ENCODE assay signal across 1 cellular context in genomic region chr5:90612930-90613329, GRCh38.
TF ChIP-seq lines count a peak whose summit lies in the region.

No MANE protein-coding gene starts in this region.

TF ChIP-seq in GM23338, 12 proteins besides CTCF, POLR2A, EP300 and RAD21 (continued from another document):
- TF ChIP-seq, protein P1, sequence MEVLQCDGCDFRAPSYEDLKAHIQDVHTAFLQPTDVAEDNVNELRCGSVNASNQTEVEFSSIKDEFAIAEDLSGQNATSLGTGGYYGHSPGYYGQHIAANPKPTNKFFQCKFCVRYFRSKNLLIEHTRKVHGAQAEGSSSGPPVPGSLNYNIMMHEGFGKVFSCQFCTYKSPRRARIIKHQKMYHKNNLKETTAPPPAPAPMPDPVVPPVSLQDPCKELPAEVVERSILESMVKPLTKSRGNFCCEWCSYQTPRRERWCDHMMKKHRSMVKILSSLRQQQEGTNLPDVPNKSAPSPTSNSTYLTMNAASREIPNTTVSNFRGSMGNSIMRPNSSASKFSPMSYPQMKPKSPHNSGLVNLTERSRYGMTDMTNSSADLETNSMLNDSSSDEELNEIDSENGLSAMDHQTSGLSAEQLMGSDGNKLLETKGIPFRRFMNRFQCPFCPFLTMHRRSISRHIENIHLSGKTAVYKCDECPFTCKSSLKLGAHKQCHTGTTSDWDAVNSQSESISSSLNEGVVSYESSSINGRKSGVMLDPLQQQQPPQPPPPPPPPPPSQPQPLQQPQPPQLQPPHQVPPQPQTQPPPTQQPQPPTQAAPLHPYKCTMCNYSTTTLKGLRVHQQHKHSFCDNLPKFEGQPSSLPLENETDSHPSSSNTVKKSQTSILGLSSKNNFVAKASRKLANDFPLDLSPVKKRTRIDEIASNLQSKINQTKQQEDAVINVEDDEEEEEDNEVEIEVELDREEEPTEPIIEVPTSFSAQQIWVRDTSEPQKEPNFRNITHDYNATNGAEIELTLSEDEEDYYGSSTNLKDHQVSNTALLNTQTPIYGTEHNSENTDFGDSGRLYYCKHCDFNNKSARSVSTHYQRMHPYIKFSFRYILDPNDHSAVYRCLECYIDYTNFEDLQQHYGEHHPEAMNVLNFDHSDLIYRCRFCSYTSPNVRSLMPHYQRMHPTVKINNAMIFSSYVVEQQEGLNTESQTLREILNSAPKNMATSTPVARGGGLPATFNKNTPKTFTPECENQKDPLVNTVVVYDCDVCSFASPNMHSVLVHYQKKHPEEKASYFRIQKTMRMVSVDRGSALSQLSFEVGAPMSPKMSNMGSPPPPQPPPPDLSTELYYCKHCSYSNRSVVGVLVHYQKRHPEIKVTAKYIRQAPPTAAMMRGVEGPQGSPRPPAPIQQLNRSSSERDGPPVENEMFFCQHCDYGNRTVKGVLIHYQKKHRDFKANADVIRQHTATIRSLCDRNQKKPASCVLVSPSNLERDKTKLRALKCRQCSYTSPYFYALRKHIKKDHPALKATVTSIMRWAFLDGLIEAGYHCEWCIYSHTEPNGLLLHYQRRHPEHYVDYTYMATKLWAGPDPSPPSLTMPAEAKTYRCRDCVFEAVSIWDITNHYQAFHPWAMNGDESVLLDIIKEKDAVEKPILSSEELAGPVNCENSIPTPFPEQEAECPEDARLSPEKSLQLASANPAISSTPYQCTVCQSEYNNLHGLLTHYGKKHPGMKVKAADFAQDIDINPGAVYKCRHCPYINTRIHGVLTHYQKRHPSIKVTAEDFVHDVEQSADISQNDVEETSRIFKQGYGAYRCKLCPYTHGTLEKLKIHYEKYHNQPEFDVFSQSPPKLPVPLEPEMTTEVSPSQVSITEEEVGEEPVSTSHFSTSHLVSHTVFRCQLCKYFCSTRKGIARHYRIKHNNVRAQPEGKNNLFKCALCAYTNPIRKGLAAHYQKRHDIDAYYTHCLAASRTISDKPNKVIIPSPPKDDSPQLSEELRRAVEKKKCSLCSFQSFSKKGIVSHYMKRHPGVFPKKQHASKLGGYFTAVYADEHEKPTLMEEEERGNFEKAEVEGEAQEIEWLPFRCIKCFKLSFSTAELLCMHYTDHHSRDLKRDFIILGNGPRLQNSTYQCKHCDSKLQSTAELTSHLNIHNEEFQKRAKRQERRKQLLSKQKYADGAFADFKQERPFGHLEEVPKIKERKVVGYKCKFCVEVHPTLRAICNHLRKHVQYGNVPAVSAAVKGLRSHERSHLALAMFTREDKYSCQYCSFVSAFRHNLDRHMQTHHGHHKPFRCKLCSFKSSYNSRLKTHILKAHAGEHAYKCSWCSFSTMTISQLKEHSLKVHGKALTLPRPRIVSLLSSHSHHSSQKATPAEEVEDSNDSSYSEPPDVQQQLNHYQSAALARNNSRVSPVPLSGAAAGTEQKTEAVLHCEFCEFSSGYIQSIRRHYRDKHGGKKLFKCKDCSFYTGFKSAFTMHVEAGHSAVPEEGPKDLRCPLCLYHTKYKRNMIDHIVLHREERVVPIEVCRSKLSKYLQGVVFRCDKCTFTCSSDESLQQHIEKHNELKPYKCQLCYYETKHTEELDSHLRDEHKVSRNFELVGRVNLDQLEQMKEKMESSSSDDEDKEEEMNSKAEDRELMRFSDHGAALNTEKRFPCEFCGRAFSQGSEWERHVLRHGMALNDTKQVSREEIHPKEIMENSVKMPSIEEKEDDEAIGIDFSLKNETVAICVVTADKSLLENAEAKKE (CRISPR knock-in tag; IDR thresholded peaks at IDR 0.05) = no peak
- TF ChIP-seq EZH2 (IDR thresholded peaks at IDR 0.05; ENCODE audit: low read depth, unreplicated experiment) (no peak), EZH2phosphoT487 (IDR thresholded peaks at IDR 0.05; ENCODE audit: unreplicated experiment) (no peak), POLR2AphosphoS5 (IDR thresholded peaks at IDR 0.05; ENCODE audit: low read depth) (no peak)
- TF ChIP-seq, protein P2, sequence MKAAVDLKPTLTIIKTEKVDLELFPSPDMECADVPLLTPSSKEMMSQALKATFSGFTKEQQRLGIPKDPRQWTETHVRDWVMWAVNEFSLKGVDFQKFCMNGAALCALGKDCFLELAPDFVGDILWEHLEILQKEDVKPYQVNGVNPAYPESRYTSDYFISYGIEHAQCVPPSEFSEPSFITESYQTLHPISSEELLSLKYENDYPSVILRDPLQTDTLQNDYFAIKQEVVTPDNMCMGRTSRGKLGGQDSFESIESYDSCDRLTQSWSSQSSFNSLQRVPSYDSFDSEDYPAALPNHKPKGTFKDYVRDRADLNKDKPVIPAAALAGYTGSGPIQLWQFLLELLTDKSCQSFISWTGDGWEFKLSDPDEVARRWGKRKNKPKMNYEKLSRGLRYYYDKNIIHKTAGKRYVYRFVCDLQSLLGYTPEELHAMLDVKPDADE (IDR thresholded peaks at IDR 0.05) = no peak
